In the genomic region with DNA sequence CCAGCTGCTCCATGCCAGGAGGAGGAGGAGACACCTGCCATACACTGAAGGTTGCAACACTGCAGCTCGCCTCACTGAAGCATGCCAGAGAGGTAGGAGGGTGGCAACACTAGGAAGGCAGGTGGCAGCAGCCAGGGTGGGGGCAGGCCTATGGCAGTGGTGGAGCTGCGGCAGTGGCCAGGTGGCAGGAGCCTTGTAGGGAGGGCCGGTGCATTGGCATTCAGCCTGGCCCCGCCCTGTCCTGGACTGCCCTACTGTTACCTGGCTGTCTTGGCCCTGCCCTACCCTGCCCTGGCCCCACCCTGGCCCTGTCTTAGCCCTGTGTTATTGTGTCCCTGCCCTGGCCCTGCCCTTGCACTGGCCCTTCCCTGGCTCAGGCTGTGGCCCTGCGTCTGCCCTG, we compare ENCODE assay signal across 16 cellular contexts. TPM values are rescaled to one million over a fixed set of nuclear protein-coding genes. Genes with fewer than 3 reads are reported as not detected.
A peak's percentile ranks its signal among the peaks of the same experiment; 100 is the strongest.
DNase-seq lines count a peak whose midpoint lies in the region; ATAC-seq and TF ChIP-seq lines count a peak whose summit lies in the region.
"Had no signal": no experiment of that assay in that cellular context is flagged by ENCODE, and none has a peak within 500 bp of the region (broad histone marks: within the 10 kb centered on the region; RNA-seq: fewer than 3 reads in every experiment).

No MANE protein-coding gene starts in this region.

- intact Hi-C loops in Right ventricle myocardium superior (cut with DNase I) (no loop called here), Right ventricle myocardium inferior (cut with DNase I) (no loop called here), PC-3 (cut with micrococcal nuclease) (no loop called here), transverse colon (cut with DNase I; ENCODE audit: low total_unique reads) (no loop called here)

- H3K79me2 ChIP-seq in PC-3 (ENCODE audit: low read length) = no peaks in the 10 kb centered on the region

- no peaks in the 10 kb centered on the region for H3K9me2 ChIP-seq in PC-3 (replicated peaks; ENCODE audit: low read length)

- no peak for DNase-seq in Right ventricle myocardium superior
- DNase-seq in Right ventricle myocardium inferior (ENCODE audit: missing footprints) = no peak
- no peak for DNase-seq in PC-3
- DNase-seq in left lobe of liver (ENCODE audit: low spot score) = no peak
- DNase-seq in transverse colon = peak; percentile 89
- no peak for DNase-seq in inferior parietal cortex (ENCODE audit: extremely low spot score)
- DNase-seq: activated CD8-positive, alpha-beta T cell treated with anti-CD3 and anti-CD28 coated beads, Interleukin-2, amount 10 ng/mL, durations not matched to agents 7 days and 5 days; CD8-positive, alpha-beta memory T cell; erythroblast; GF-D8; naive thymus-derived CD4-positive, alpha-beta T cell; NCI-H187 had no signal

- H3K27ac ChIP-seq in PC-3 (ENCODE audit: low read length) (no peak overlapping the region), transverse colon (peak overlapping the region in 3 of 4 donors; percentile 58 to 71 (median 59))
- H3K27ac ChIP-seq: heart right ventricle, thoracic aorta had no signal

- BruUV-seq in PC-3 (replicated peaks; lab: Mats Ljungman, UMichigan) = no TSS peak

- ATAC-seq in Right ventricle myocardium superior (ENCODE audit: poor library complexity) (peak; percentile 55), Right ventricle myocardium inferior (no peak), PC-3 (peak; percentile 23; the same call in 1 of the 2 replicates), left lobe of liver (peak; percentile 5), HG02973 (IDR thresholded peaks at IDR 0.05; ENCODE audit: unreplicated experiment) (no peak), GM18867 (IDR thresholded peaks at IDR 0.05; ENCODE audit: unreplicated experiment) (no peak)
- ATAC-seq: activated CD8-positive, alpha-beta T cell treated with anti-CD3 and anti-CD28 coated beads, Interleukin-2, amount 10 ng/mL, durations not matched to agents 7 days and 5 days had no signal

- H3F3A ChIP-seq in PC-3 (ENCODE audit: low read length, unreplicated experiment) = no peaks in the 10 kb centered on the region

- H4K20me1 ChIP-seq in PC-3 (ENCODE audit: low read length) = no peaks in the 10 kb centered on the region

- no peak overlapping the region for H3K9ac ChIP-seq in PC-3 (ENCODE audit: low read length)

- in situ Hi-C loops in transverse colon (cut with MboI; ENCODE audit: low pct_ligation_motif_present in 1 of 4, low pct_unique_long_range_greater_than_20kb in 1 of 4, low sequenced_read_pairs in 3 of 4) = no loop called here

- H3K27me3 ChIP-seq in PC-3 (ENCODE audit: low read length) (0 out of 2 replicates have a peak, but pooled peaks cover 8% of the 10 kb centered on the region), transverse colon (no peaks in the 10 kb centered on the region)
- H3K27me3 ChIP-seq: heart right ventricle had no signal

- H3K4me1 ChIP-seq in PC-3 (ENCODE audit: insufficient read depth, low read length) = no peaks in the 10 kb centered on the region
- H3K4me1 ChIP-seq in transverse colon = peaks cover 0 to 13% (median 7%) of the 10 kb centered on the region in 4 donors
- H3K4me1 ChIP-seq: heart right ventricle had no signal

- TF ChIP-seq POLR2A in transverse colon (IDR thresholded peaks at IDR 0.05) = no peak

- H3K4me2 ChIP-seq in PC-3 (ENCODE audit: low read length) = no peak overlapping the region

- no peak overlapping the region for H2AFZ ChIP-seq in PC-3 (ENCODE audit: low read length)

- WGBS in transverse colon (ENCODE audit: low coverage in 1 of 2), 2 donors = 36 to 67% methylated on average over 1 to 5 of the region's 5 CpGs

- TF ChIP-seq CTCF in PC-3 (conservative IDR thresholded peaks at IDR 0.05; ENCODE audit: low read depth, low read length) = no peak
- TF ChIP-seq CTCF in transverse colon (IDR thresholded peaks at IDR 0.05) = no peak

- POLR2A ChIA-PET in PC-3 (lab: Charles Lee; ENCODE audit: unreplicated experiment) = no interaction called here

- H3K36me3 ChIP-seq in PC-3 (ENCODE audit: low read depth, low read length) = no peaks in the 10 kb centered on the region
- no peaks in the 10 kb centered on the region for H3K36me3 ChIP-seq in transverse colon
- H3K36me3 ChIP-seq: heart right ventricle, thoracic aorta had no signal

- H3K4me3 ChIP-seq in PC-3 (ENCODE audit: low read length) (no peak overlapping the region), transverse colon (no peak overlapping the region)
- H3K4me3 ChIP-seq: heart right ventricle, thoracic aorta had no signal

- H3K9me3 ChIP-seq in PC-3 (ENCODE audit: low read length) = no peaks in the 10 kb centered on the region
- H3K9me3 ChIP-seq in transverse colon = no peaks in the 10 kb centered on the region
- H3K9me3 ChIP-seq: heart right ventricle, thoracic aorta had no signal

- TF ChIP-seq EP300 in transverse colon (IDR thresholded peaks at IDR 0.05; ENCODE audit: low read depth) = no peak

- CTCF ChIA-PET in PC-3 (lab: Charles Lee) = interaction anchor here (0.6 kb wide), 1 partner anchor 150 kb away, joined by 3 read pairs; no protein-coding TSS in a partner anchor

RNA-seq across cellular contexts. Expression of gene ANKRD62, which starts 7.4 kb away (rescaled TPM):
- total RNA-seq in Right ventricle myocardium superior (not detected), Right ventricle myocardium inferior (not detected), PC-3 (2014; rRNA removed) (not detected in 2 replicates), left lobe of liver (not detected), transverse colon (1 to 10 TPM in 1 of 4 donors, under 1 TPM in 2, not detected in 1; 0.20 to 1.4 (median 0.32) TPM)
- total RNA-seq: activated CD8-positive, alpha-beta T cell treated with anti-CD3 and anti-CD28 coated beads, Interleukin-2, amount 10 ng/mL, durations not matched to agents 7 days and 5 days; CD8-positive, alpha-beta memory T cell; heart right ventricle; naive thymus-derived CD4-positive, alpha-beta T cell; thoracic aorta had no signal

Comparison
In these comparisons a context has a peak if more than half of its experiments do, and no peak if none do; other contexts are left out.
1. ATAC-seq: peak in Right ventricle myocardium superior (single experiment), PC-3 (single experiment) and left lobe of liver (single experiment); none in Right ventricle myocardium inferior (single experiment), HG02973 (single experiment) and GM18867 (single experiment).